8 cellular contexts compared by ENCODE assay signal in genomic region chr7:150368098-150368883, GRCh38. TPM values are rescaled to one million over a fixed set of nuclear protein-coding genes. Genes with fewer than 3 reads are reported as not detected.
DNase-seq lines count a peak whose midpoint lies in the region; ATAC-seq and TF ChIP-seq lines count a peak whose summit lies in the region.

Gene REPIN1, plus strand, starts transcription at chr7:150368822. Its CDS starts 890 bp downstream, at chr7:150369712.

- DNase-seq in COLO668 (lab: John Stamatoyannopoulos, UW; ENCODE audit: unreplicated experiment): peak; percentile 95
- peak; percentile 86 for DNase-seq in OCI-M1 (lab: John Stamatoyannopoulos, UW)
- DNase-seq in activated T-cell treated with anti-CD3 and anti-CD28 coated beads for 48 hours (ENCODE audit: low read depth): peak; percentile 79
- no peak for DNase-seq in epithelial cell of proximal tubule (ENCODE audit: low read depth)
- DNase-seq in mucosa of gallbladder (ENCODE audit: low spot score): peak; percentile 92
- DNase-seq in stimulated activated CD8-positive, alpha-beta memory T cell treated with anti-CD3 and anti-CD28 coated beads, Interleukin-4, amount 100 ng/mL, for 24 hours (ENCODE audit: low read depth): peak; percentile 70

- TF ChIP-seq CTCF in epithelial cell of proximal tubule (conservative IDR thresholded peaks at IDR 0.05; ENCODE audit: low read depth, low read length): no peak

- ATAC-seq in GM21360 (IDR thresholded peaks at IDR 0.05; ENCODE audit: unreplicated experiment): peak; percentile 43

- H3K27ac ChIP-seq in HUES48 (ENCODE audit: low read depth, low read length): peak within 1 kb of the TSS; percentile 97

- peaks cover 35% of the 10 kb centered on the region for H3K36me3 ChIP-seq in HUES48 (ENCODE audit: control insufficient read depth, insufficient read depth, low read length)

- peaks cover 31% of the 10 kb centered on the region for H3K4me1 ChIP-seq in HUES48 (ENCODE audit: control insufficient read depth, insufficient read depth, low read length)

- peak within 1 kb of the TSS; percentile 90 for H3K9ac ChIP-seq in HUES48 (ENCODE audit: low read depth, low read length)

- H3K9me3 ChIP-seq in HUES48 (ENCODE audit: control insufficient read depth, insufficient read depth, low read length): no peaks in the 10 kb centered on the region

- peak within 1 kb of the TSS; percentile 85 for H3K4me3 ChIP-seq in HUES48 (ENCODE audit: low read depth, low read length)
- H3K4me3 ChIP-seq in epithelial cell of proximal tubule (ENCODE audit: low read depth, low read length): peak within 1 kb of the TSS; percentile 64

- no peaks in the 10 kb centered on the region for H3K27me3 ChIP-seq in HUES48 (ENCODE audit: control insufficient read depth, insufficient read depth, low read length)

RNA-seq across cellular contexts. Expression of gene REPIN1, which starts in this region (rescaled TPM):
- total RNA-seq in epithelial cell of proximal tubule (127 and 218 TPM in 2 replicates), mucosa of gallbladder (145 TPM)
